ENCODE assay signal across 1 cellular context in genomic region chr1:25247024-25247828, GRCh38.
TF ChIP-seq lines count a peak whose summit lies in the region.

Gene RSRP1 (minus strand): TSS chr1:25247454. CDS start chr1:25246963, 491 bp downstream.

TF ChIP-seq in HEK293, 187 proteins besides CTCF, POLR2A, EP300 and RAD21 (continued from another document):
- TF ChIP-seq ZNF202 (tag by site-specific recombination; IDR thresholded peaks at IDR 0.05; ENCODE audit: borderline replicate concordance) (no peak), ZNF214 (tag by site-specific recombination; IDR thresholded peaks at IDR 0.05; ENCODE audit: borderline replicate concordance) (no peak), ZNF175 (tag by site-specific recombination; IDR thresholded peaks at IDR 0.05) (no peak), ZNF548 (tag by site-specific recombination; IDR thresholded peaks at IDR 0.05) (no peak), REST (tag by site-specific recombination; IDR thresholded peaks at IDR 0.05) (peak; percentile 40; the same call in 1 of the 2 replicates), ZNF23 (tag by site-specific recombination; IDR thresholded peaks at IDR 0.05; ENCODE audit: borderline replicate concordance) (no peak), ZNF391 (tag by site-specific recombination; IDR thresholded peaks at IDR 0.05; ENCODE audit: borderline replicate concordance, low read depth) (peak; percentile 98; the same call in 1 of the 2 replicates), ZNF274 (IDR thresholded peaks at IDR 0.05; ENCODE audit: low read length) (no peak), ZNF274 (tag by site-specific recombination; IDR thresholded peaks at IDR 0.05; ENCODE audit: borderline replicate concordance) (no peak), ZNF624 (tag by site-specific recombination; IDR thresholded peaks at IDR 0.05) (peak; percentile 90; the same call in 1 of the 2 replicates), ZNF677 (tag by site-specific recombination; IDR thresholded peaks at IDR 0.05) (no peak), ZNF580 (tag by site-specific recombination; IDR thresholded peaks at IDR 0.05) (peak; percentile 90), ZNF48 (tag by site-specific recombination; IDR thresholded peaks at IDR 0.05) (no peak), ZNF76 (tag by site-specific recombination; IDR thresholded peaks at IDR 0.05; ENCODE audit: borderline replicate concordance, low read depth) (peak; percentile 78), SCRT1 (tag by site-specific recombination; IDR thresholded peaks at IDR 0.05; ENCODE audit: borderline replicate concordance) (no peak), ZNF549 (tag by site-specific recombination; IDR thresholded peaks at IDR 0.05) (no peak), ZNF311 (tag by site-specific recombination; IDR thresholded peaks at IDR 0.05; ENCODE audit: borderline replicate concordance) (no peak), ZNF561 (tag by site-specific recombination; IDR thresholded peaks at IDR 0.05; ENCODE audit: borderline replicate concordance) (peak; percentile 91), GLI2 (tag by site-specific recombination; IDR thresholded peaks at IDR 0.05; ENCODE audit: borderline replicate concordance, low read depth) (no peak), ZNF626 (tag by site-specific recombination; IDR thresholded peaks at IDR 0.05) (no peak), ZNF140 (tag by site-specific recombination; IDR thresholded peaks at IDR 0.05) (no peak), ZNF645 (tag by site-specific recombination; IDR thresholded peaks at IDR 0.05) (0 out of 2 replicates have a peak, but pooled peaks have one; percentile 36), ZNF157 (tag by site-specific recombination; IDR thresholded peaks at IDR 0.05) (no peak), ZBTB8A (tag by site-specific recombination; IDR thresholded peaks at IDR 0.05) (peak; percentile 86), ZNF514 (tag by site-specific recombination; IDR thresholded peaks at IDR 0.05) (no peak), ZFP37 (tag by site-specific recombination; IDR thresholded peaks at IDR 0.05) (peak; percentile 97), ZNF114 (tag by site-specific recombination; IDR thresholded peaks at IDR 0.05) (no peak), ZNF664 (tag by site-specific recombination; IDR thresholded peaks at IDR 0.05) (0 out of 2 replicates have a peak, but pooled peaks have one; percentile 16), KLF1 (tag by site-specific recombination; IDR thresholded peaks at IDR 0.05) (peak; percentile 99), ZBTB21 (tag by site-specific recombination; IDR thresholded peaks at IDR 0.05) (peak; percentile 72), ZNF747 (tag by site-specific recombination; IDR thresholded peaks at IDR 0.05) (no peak), HOXD13 (CRISPR knock-in tag; IDR thresholded peaks at IDR 0.05; ENCODE audit: borderline replicate concordance) (no peak), ZSCAN4 (tag by site-specific recombination; IDR thresholded peaks at IDR 0.05) (no peak), ZFP41 (tag by site-specific recombination; IDR thresholded peaks at IDR 0.05; ENCODE audit: borderline replicate concordance) (peak; percentile 76; the same call in 1 of the 2 replicates), ZNF19 (tag by site-specific recombination; IDR thresholded peaks at IDR 0.05; ENCODE audit: low read depth) (no peak), ZNF423 (tag by site-specific recombination; IDR thresholded peaks at IDR 0.05) (no peak), ZNF174 (tag by site-specific recombination; IDR thresholded peaks at IDR 0.05) (no peak), ZNF510 (tag by site-specific recombination; IDR thresholded peaks at IDR 0.05; ENCODE audit: insufficient replicate concordance) (no peak), BCL11A (tag by site-specific recombination; IDR thresholded peaks at IDR 0.05; ENCODE audit: low read depth) (no peak; the same call in 1 of the 2 replicates), ZNF26 (tag by site-specific recombination; IDR thresholded peaks at IDR 0.05) (no peak), ZNF223 (tag by site-specific recombination; IDR thresholded peaks at IDR 0.05) (no peak), ZNF280D (tag by site-specific recombination; IDR thresholded peaks at IDR 0.05) (no peak), ZNF518A (tag by site-specific recombination; conservative IDR thresholded peaks at IDR 0.05; ENCODE audit: low read depth) (0 out of 2 replicates have a peak, but pooled peaks have one; percentile 34), ZNF292 (tag by site-specific recombination; IDR thresholded peaks at IDR 0.05; ENCODE audit: borderline replicate concordance, low read depth) (no peak), KLF17 (tag by site-specific recombination; IDR thresholded peaks at IDR 0.05) (peak; percentile 93), BCL11B (tag by site-specific recombination; IDR thresholded peaks at IDR 0.05; ENCODE audit: low read depth) (0 out of 2 replicates have a peak, but pooled peaks have one; percentile 27), HOXA7 (CRISPR knock-in tag; IDR thresholded peaks at IDR 0.05; ENCODE audit: borderline replicate concordance) (no peak), ZNF791 (tag by site-specific recombination; IDR thresholded peaks at IDR 0.05) (0 out of 2 replicates have a peak, but pooled peaks have one; percentile 17), GLI4 (tag by site-specific recombination; IDR thresholded peaks at IDR 0.05) (peak; percentile 54; the same call in 1 of the 2 replicates), IKZF3 (tag by site-specific recombination; IDR thresholded peaks at IDR 0.05) (no peak), SALL2 (tag by site-specific recombination; IDR thresholded peaks at IDR 0.05; ENCODE audit: borderline replicate concordance) (no peak)
